ENCODE assay signal across 15 cellular contexts in genomic region chr18:50011813-50012445, GRCh38.
DNase-seq lines count a peak whose midpoint lies in the region; FAIRE-seq and TF ChIP-seq lines count a peak whose summit lies in the region.
"Had no signal": no experiment of that assay in that cellular context is flagged by ENCODE, and none has a peak within 500 bp of the region (broad histone marks: within the 10 kb centered on the region; RNA-seq: fewer than 3 reads in every experiment).

No MANE protein-coding gene starts in this region.

- no peak overlapping the region for H3K27ac Mint-ChIP-seq in mesothelial cell of epicardium
- H3K27ac Mint-ChIP-seq: activated naive CD8-positive, alpha-beta T cell had no signal

- POLR2A ChIA-PET in AG04449 (lab: Yijun Ruan, JAX) = interaction anchor here (0.6 kb wide), 1 partner anchor 975 kb away, joined by 3 read pairs; no protein-coding TSS in a partner anchor

- no peaks in the 10 kb centered on the region for H3K36me3 Mint-ChIP-seq in mesothelial cell of epicardium
- H3K36me3 Mint-ChIP-seq: activated naive CD8-positive, alpha-beta T cell had no signal

- H3K27me3 Mint-ChIP-seq in mesothelial cell of epicardium (ENCODE audit: low read depth) = no peaks in the 10 kb centered on the region
- H3K27me3 Mint-ChIP-seq: activated naive CD8-positive, alpha-beta T cell had no signal

- FAIRE-seq in RCC 7860 (lab: Jason Lieb, UNC) = no peak
- FAIRE-seq: A204.1 had no signal

- CTCF ChIA-PET in AG04449 (lab: Yijun Ruan, JAX) = no interaction called here

- H3K4me3 Mint-ChIP-seq in mesothelial cell of epicardium = no peak overlapping the region
- H3K4me3 Mint-ChIP-seq: activated naive CD8-positive, alpha-beta T cell had no signal

- peaks cover 8% of the 10 kb centered on the region for H3K4me1 Mint-ChIP-seq in mesothelial cell of epicardium

- DNase-seq in AG04449 (ENCODE audit: low read depth, low spot score) (peak; percentile 88), NCI-H226 (peak; percentile 58), epithelial cell of proximal tubule (ENCODE audit: low read depth) (peak; percentile 79), myocyte (ENCODE audit: low read depth) (peak; percentile 2), mesothelial cell of epicardium (ENCODE audit: low spot score in 2 of 2, unreplicated experiment in 2 of 2) (no peak), RCC 7860 (ENCODE audit: low spot score) (no peak), DMS 273 treated with DMSO at 0.1 percent for 48 hours (lab: John Stamatoyannopoulos, UW) (no peak), COR-L47 (lab: John Stamatoyannopoulos, UW) (no peak)
- DNase-seq: effector CD4-positive, alpha-beta T cell; mucosa of descending colon; right cardiac atrium; T1000; transverse colon had no signal

- H3K9me3 Mint-ChIP-seq in mesothelial cell of epicardium = no peaks in the 10 kb centered on the region

- no peak overlapping the region for H3K4me3 ChIP-seq in AG04449 (ENCODE audit: low read depth, low read length)
- H3K4me3 ChIP-seq in epithelial cell of proximal tubule (ENCODE audit: low read depth, low read length) = no peak overlapping the region
- H3K4me3 ChIP-seq: mucosa of descending colon, transverse colon had no signal

- TF ChIP-seq CTCF in AG04449 (IDR thresholded peaks at IDR 0.05; ENCODE audit: insufficient read depth, low read length, missing control alignments) (no peak), epithelial cell of proximal tubule (conservative IDR thresholded peaks at IDR 0.05; ENCODE audit: low read depth, low read length) (no peak), mesothelial cell of epicardium (IDR thresholded peaks at IDR 0.05; ENCODE audit: unreplicated experiment) (no peak)

Comparison
In these comparisons a context has a peak if more than half of its experiments do, and no peak if none do; other contexts are left out.
1. DNase-seq: peak in AG04449 (single experiment), NCI-H226 (single experiment), epithelial cell of proximal tubule (single experiment) and myocyte (single experiment); none in mesothelial cell of epicardium (0 of 2), RCC 7860 (single experiment), DMS 273 treated with DMSO at 0.1 percent for 48 hours (single experiment) and COR-L47 (single experiment).